ENCODE assay signal across 8 cellular contexts in genomic region chr11:34926101-34926830, GRCh38. TPM values are rescaled to one million over a fixed set of nuclear protein-coding genes. Genes with fewer than 3 reads are reported as not detected.
DNase-seq lines count a peak whose midpoint lies in the region; ATAC-seq, FAIRE-seq and TF ChIP-seq lines count a peak whose summit lies in the region.

No MANE protein-coding gene starts in this region.

- no peaks in the 10 kb centered on the region for H3K9me3 ChIP-seq in HEK293 (ENCODE audit: control insufficient read depth, insufficient read depth, low read depth, low read length)
- H3K9me3 ChIP-seq in HepG2 (ENCODE audit: low read length), result no peaks in the 10 kb centered on the region
- no peaks in the 10 kb centered on the region for H3K9me3 ChIP-seq in aorta (ENCODE audit: control insufficient read depth, low read length)

- TF ChIP-seq RAD21 in HepG2 (CRISPR knock-in tag; IDR thresholded peaks at IDR 0.05), result peak; percentile 57; the same call in 1 of the 2 replicates

- H3K4me1 ChIP-seq in HEK293 (ENCODE audit: control insufficient read depth, insufficient read depth, low read length) (0 out of 2 replicates have a peak, but pooled peaks cover 4% of the 10 kb centered on the region), HepG2 (ENCODE audit: insufficient read depth, low read length) (peaks cover 95% of the 10 kb centered on the region), aorta (ENCODE audit: control insufficient read depth in 1 of 2, insufficient read depth in 2 of 2, low read length in 2 of 2) (peaks cover 2 to 7% of the 10 kb centered on the region in 2 donors)

- H3K4me2 ChIP-seq in HepG2 (ENCODE audit: low read depth, low read length), result no peak overlapping the region

- BruUV-seq in HepG2 (replicated peaks; lab: Mats Ljungman, UMichigan), result no TSS peak

- no peak for TF ChIP-seq EP300 in HepG2 (IDR thresholded peaks at IDR 0.05; ENCODE audit: low read depth in 2 of 2, low read length in 2 of 2)
- TF ChIP-seq EP300 in HepG2 (CRISPR knock-in tag; IDR thresholded peaks at IDR 0.05; ENCODE audit: borderline replicate concordance), result no peak

- no peak overlapping the region for H3K4me3 ChIP-seq in HEK293 (ENCODE audit: low read depth, low read length)
- no peak overlapping the region for H3K4me3 ChIP-seq in cardiac fibroblast (replicated peaks in 1 of 2; ENCODE audit: low read depth in 2 of 2, low read length in 2 of 2)
- no peak overlapping the region for H3K4me3 ChIP-seq in HepG2 (replicated peaks in 1 of 3; ENCODE audit: insufficient read depth in 1 of 3, low read depth in 2 of 3, low read length in 3 of 3)
- H3K4me3 ChIP-seq in aorta (ENCODE audit: low read length in 2 of 2), result no peak overlapping the region

- H4K20me1 ChIP-seq in HepG2 (ENCODE audit: insufficient read depth, low read length), result 0 out of 2 replicates have a peak, but pooled peaks cover 18% of the 10 kb centered on the region

- POLR2A ChIA-PET in HEK293 (lab: Yijun Ruan, JAX) (no interaction called here), HepG2 (lab: Yijun Ruan, JAX) (interaction anchor here (1.0 to 3.3 kb wide), 2 partner anchors 10 to 462 kb away, joined by 3 to 17 read pairs; partner anchors contain the start of genes APIP and PDHX)

- 16% methylated on average over 2 of the region's 2 CpGs for WGBS in HepG2 (ENCODE audit: low lambda C conversion rate)
- WGBS in aorta, 2 donors, result 3 to 4% methylated on average over 2 of the region's 2 CpGs

- ATAC-seq in HepG2, result no peak
- no peak for ATAC-seq in GM21619 (IDR thresholded peaks at IDR 0.05; ENCODE audit: unreplicated experiment)
- no peak for ATAC-seq in aorta (ENCODE audit: low FRiP score)

- DNase-seq in DMS114 treated with DMSO at 0.1 percent for 48 hours (lab: John Stamatoyannopoulos, UW; ENCODE audit: unreplicated experiment) (peak; percentile 4), NOMO-1 treated with DMSO at 0.1 percent for 48 hours (lab: John Stamatoyannopoulos, UW; ENCODE audit: unreplicated experiment) (peak; percentile 73), cardiac fibroblast (ENCODE audit: low read depth in 2 of 2) (peak; percentile 74 to 78), HepG2 (ENCODE audit: low spot score) (peak; percentile 47), aorta (no peak)
- DNase-seq in stimulated activated CD4-positive, alpha-beta T cell treated with anti-CD3 and anti-CD28 coated beads, Interleukin-15, amount 100 ng/mL, for 24 hours, result no peak

- H3K27me3 ChIP-seq in HepG2 (ENCODE audit: control insufficient read depth in 1 of 2, insufficient read depth in 2 of 2, low read length in 2 of 2) (no peaks in the 10 kb centered on the region), aorta (ENCODE audit: control insufficient read depth in 1 of 2, insufficient read depth in 2 of 2, low read length in 1 of 2) (no peaks in the 10 kb centered on the region)

- peaks cover 96% of the 10 kb centered on the region for H3K79me2 ChIP-seq in HepG2 (ENCODE audit: insufficient read depth, low read length)

- H3K36me3 ChIP-seq in HEK293 (ENCODE audit: control insufficient read depth in 2 of 2, insufficient read depth in 1 of 2, low read length in 2 of 2), result no peaks in the 10 kb centered on the region
- H3K36me3 ChIP-seq in HepG2 (replicated peaks in 1 of 2; ENCODE audit: control insufficient read depth in 1 of 2, insufficient read depth in 2 of 2, low read length in 2 of 2), result peaks cover under 1 to 2% of the 10 kb centered on the region in 2 experiments; a peak in 1 of 5 replicates
- H3K36me3 ChIP-seq in aorta (ENCODE audit: control insufficient read depth in 1 of 2, insufficient read depth in 2 of 2, low read length in 1 of 2), result no peaks in the 10 kb centered on the region

- CTCF ChIA-PET in HEK293 (lab: Yijun Ruan, JAX), result interaction anchor here (0.6 to 4.7 kb wide), 45 partner anchors 9 to 1339 kb away, joined by 3 to 85 read pairs (median 4); partner anchors contain the start of genes APIP and PDHX
- CTCF ChIA-PET in HepG2 (lab: Yijun Ruan, JAX; ENCODE audit: low intra/inter-chr PET ratio, low total read pairs), result interaction anchor here (1.5 to 2.2 kb wide), 3 partner anchors 216 to 466 kb away, joined by 4 to 18 read pairs (median 14); no protein-coding TSS in a partner anchor

- TF ChIP-seq CTCF in HEK293 (tag by site-specific recombination; IDR thresholded peaks at IDR 0.05) (peak; percentile 33; the same call in 1 of the 2 replicates), cardiac fibroblast (IDR thresholded peaks at IDR 0.05; ENCODE audit: low read depth, low read length) (peak; percentile 61), HepG2 (CRISPR knock-in tag; IDR thresholded peaks at IDR 0.05) (peak; percentile 69)

- TF ChIP-seq POLR2A in HepG2 (IDR thresholded peaks at IDR 0.05; ENCODE audit: insufficient read depth in 1 of 2, low read depth in 2 of 2, low read length in 2 of 2), result no peak

- in situ Hi-C loops in HepG2 (cut with HindIII; ENCODE audit: extremely low pct_ligation_motif_present, low pct_unique_long_range_greater_than_20kb), result loop anchor here (5.0 to 10.0 kb wide), 2 partner anchors 311 to 459 kb away; no protein-coding TSS in a partner anchor

- no peak overlapping the region for H2AFZ ChIP-seq in HepG2 (ENCODE audit: low read length)

- intact Hi-C loops in HepG2 (cut with micrococcal nuclease; ENCODE audit: unreplicated experiment), result loop anchor here (1.0 kb wide), 3 partner anchors 216 to 466 kb away; no protein-coding TSS in a partner anchor
- intact Hi-C loops in aorta (cut with DNase I), result loop anchor here (2.0 to 5.0 kb wide), 2 partner anchors 71 to 467 kb away; no protein-coding TSS in a partner anchor

- no peak overlapping the region for H3K9ac ChIP-seq in HepG2 (ENCODE audit: insufficient read depth, low read depth, low read length)

- H3K27ac ChIP-seq in HEK293 (ENCODE audit: extremely low read depth, low read depth, low read length), result no peak overlapping the region
- H3K27ac ChIP-seq in HepG2 (ENCODE audit: extremely low read length, insufficient read depth, low read length), result no peak overlapping the region
- no peak overlapping the region for H3K27ac ChIP-seq in aorta (ENCODE audit: low read depth in 1 of 2, low read length in 2 of 2)

- no peak for FAIRE-seq in HepG2 (lab: Jason Lieb, UNC)

TF ChIP-seq in HEK293, 187 proteins besides CTCF, POLR2A, EP300 and RAD21 (continues in another document):
- TF ChIP-seq ZNF174 (tag by site-specific recombination; IDR thresholded peaks at IDR 0.05) (no peak), ZNF791 (tag by site-specific recombination; IDR thresholded peaks at IDR 0.05) (no peak)

TF ChIP-seq in HepG2, 621 proteins besides CTCF, POLR2A, EP300 and RAD21 (continues in another document):
- no peak for TF ChIP-seq ZNF30 (CRISPR knock-in tag; IDR thresholded peaks at IDR 0.05)
- TF ChIP-seq ZNF670 (CRISPR knock-in tag; IDR thresholded peaks at IDR 0.05; ENCODE audit: borderline replicate concordance), result no peak
- TF ChIP-seq ZNF543 (CRISPR knock-in tag; IDR thresholded peaks at IDR 0.05), result no peak

RNA-seq across cellular contexts. Expression of gene PDHX, which starts 9.8 kb away (rescaled TPM):
- total RNA-seq in HepG2 (2016; rRNA removed; fragmentation: Illumina TruSeq; extraction: Trizol) (73.8 and 106 TPM in 2 replicates), aorta (10 to 100 TPM; 30.5 to 38.2 TPM)
- 41.6 and 44.1 TPM in 2 replicates for total RNA-seq in HepG2 (2016; cell fraction: cytosol; rRNA removed; fragmentation: Illumina TruSeq; extraction: Trizol; ENCODE audit: low read depth)
- 72.5 and 104 TPM in 2 replicates for total RNA-seq in HepG2 (2016; cell fraction: insoluble cytoplasmic fraction; rRNA removed; fragmentation: Illumina TruSeq; extraction: Trizol)
- 37.7 and 42.3 TPM in 2 replicates for total RNA-seq in HepG2 (2016; cell fraction: membrane; rRNA removed; fragmentation: Illumina TruSeq; extraction: Trizol)
- 43.0 and 44.2 TPM in 2 replicates for total RNA-seq in HepG2 (2016; cell fraction: nucleus; rRNA removed; fragmentation: Illumina TruSeq; extraction: Trizol)
- polyA plus RNA-seq in HepG2 (2011; rRNA removed) (32.9 and 41.0 TPM in 2 replicates), aorta (10 to 100 TPM; 10.7 to 15.3 TPM)
- 24.4 and 27.6 TPM in 2 replicates for polyA plus RNA-seq in HepG2 (2011; cell fraction: cytosol; rRNA removed)
- polyA plus RNA-seq in HepG2 (2011; cell fraction: nucleus; rRNA removed), result 15.3 and 16.3 TPM in 2 replicates
- polyA plus RNA-seq in HepG2 (2012), result 35.7 and 57.8 TPM in 2 replicates
- 6.3 and 6.7 TPM in 2 replicates for polyA plus RNA-seq in HepG2 (2016; cell fraction: cytosol; fragmentation: Illumina TruSeq; extraction: Trizol; ENCODE audit: low read depth)
- polyA plus RNA-seq in HepG2 (2016; cell fraction: insoluble cytoplasmic fraction; fragmentation: Illumina TruSeq; extraction: Trizol; ENCODE audit: low read depth), result 95.4 and 97.5 TPM in 2 replicates
- polyA plus RNA-seq in HepG2 (2016; cell fraction: membrane; fragmentation: Illumina TruSeq; extraction: Trizol; ENCODE audit: low read depth), result 14.4 and 16.3 TPM in 2 replicates
- polyA plus RNA-seq in HepG2 (2016; cell fraction: nucleus; fragmentation: Illumina TruSeq; extraction: Trizol; ENCODE audit: insufficient read depth, low read depth), result 43.7 and 45.9 TPM in 2 replicates
- 30.6 and 40.4 TPM in 2 replicates for polyA minus RNA-seq in HepG2 (2011; rRNA and poly(A)+ RNA removed; ENCODE audit: low replicate concordance)
- polyA minus RNA-seq in HepG2 (2011; cell fraction: cytosol; rRNA and poly(A)+ RNA removed), result 38.4 and 43.3 TPM in 2 replicates
- 67.5 and 80.9 TPM in 2 replicates for polyA minus RNA-seq in HepG2 (2011; cell fraction: nucleus; rRNA and poly(A)+ RNA removed)

RNA-seq across cellular contexts. Expression of gene APIP, which starts 10.1 kb away (rescaled TPM):
- total RNA-seq in HepG2 (2016; rRNA removed; fragmentation: Illumina TruSeq; extraction: Trizol) (31.0 and 41.8 TPM in 2 replicates), aorta (10 to 100 TPM; 25.0 to 26.0 TPM)
- total RNA-seq in HepG2 (2016; cell fraction: cytosol; rRNA removed; fragmentation: Illumina TruSeq; extraction: Trizol; ENCODE audit: low read depth), result 9.9 and 10.1 TPM in 2 replicates
- 31.4 and 48.5 TPM in 2 replicates for total RNA-seq in HepG2 (2016; cell fraction: insoluble cytoplasmic fraction; rRNA removed; fragmentation: Illumina TruSeq; extraction: Trizol)
- total RNA-seq in HepG2 (2016; cell fraction: membrane; rRNA removed; fragmentation: Illumina TruSeq; extraction: Trizol), result 14.2 and 15.9 TPM in 2 replicates
- total RNA-seq in HepG2 (2016; cell fraction: nucleus; rRNA removed; fragmentation: Illumina TruSeq; extraction: Trizol), result 15.4 and 16.1 TPM in 2 replicates
- polyA plus RNA-seq in HepG2 (2011; rRNA removed) (10.9 and 16.9 TPM in 2 replicates), aorta (10 to 100 TPM; 20.0 to 25.3 TPM)
- polyA plus RNA-seq in HepG2 (2011; cell fraction: cytosol; rRNA removed), result 10.8 and 10.9 TPM in 2 replicates
- polyA plus RNA-seq in HepG2 (2011; cell fraction: nucleus; rRNA removed), result 2.8 and 5.2 TPM in 2 replicates
- polyA plus RNA-seq in HepG2 (2012), result 17.8 and 20.5 TPM in 2 replicates
- polyA plus RNA-seq in HepG2 (2016; cell fraction: cytosol; fragmentation: Illumina TruSeq; extraction: Trizol; ENCODE audit: low read depth), result 7.2 and 8.5 TPM in 2 replicates
- polyA plus RNA-seq in HepG2 (2016; cell fraction: insoluble cytoplasmic fraction; fragmentation: Illumina TruSeq; extraction: Trizol; ENCODE audit: low read depth), result 65.8 and 75.5 TPM in 2 replicates
- polyA plus RNA-seq in HepG2 (2016; cell fraction: membrane; fragmentation: Illumina TruSeq; extraction: Trizol; ENCODE audit: low read depth), result 14.5 and 15.3 TPM in 2 replicates
- 26.8 and 31.3 TPM in 2 replicates for polyA plus RNA-seq in HepG2 (2016; cell fraction: nucleus; fragmentation: Illumina TruSeq; extraction: Trizol; ENCODE audit: insufficient read depth, low read depth)
- 3.3 and 3.6 TPM in 2 replicates for polyA minus RNA-seq in HepG2 (2011; rRNA and poly(A)+ RNA removed; ENCODE audit: low replicate concordance)
- polyA minus RNA-seq in HepG2 (2011; cell fraction: cytosol; rRNA and poly(A)+ RNA removed), result 5.6 and 6.0 TPM in 2 replicates
- 3.0 and 5.3 TPM in 2 replicates for polyA minus RNA-seq in HepG2 (2011; cell fraction: nucleus; rRNA and poly(A)+ RNA removed)

Comparison
In these comparisons a context has a peak if more than half of its experiments do, and no peak if none do; other contexts are left out.
1. DNase-seq: peak in DMS114 treated with DMSO at 0.1 percent for 48 hours (single experiment), NOMO-1 treated with DMSO at 0.1 percent for 48 hours (single experiment), cardiac fibroblast (2 of 2) and HepG2 (single experiment); none in stimulated activated CD4-positive, alpha-beta T cell treated with anti-CD3 and anti-CD28 coated beads, Interleukin-15, amount 100 ng/mL, for 24 hours (single experiment) and aorta (0 of 2).
2. Peak in every context shown above with its lines, with median percentiles within 50 percentile points of each other: CTCF ChIP-seq.